In genomic region chr5:154330097-154330667, GRCh38 we compare ENCODE assay signal across 24 cellular contexts.
DNase-seq lines count a peak whose midpoint lies in the region; ATAC-seq, FAIRE-seq and TF ChIP-seq lines count a peak whose summit lies in the region.
"Had no signal": no experiment of that assay in that cellular context is flagged by ENCODE, and none has a peak within 500 bp of the region (broad histone marks: within the 10 kb centered on the region; RNA-seq: fewer than 3 reads in every experiment).

No MANE protein-coding gene starts in this region.

- H2BK120ac ChIP-seq in trophoblast cell (ENCODE audit: insufficient read depth, low read length, poor library complexity): no peak overlapping the region

- no peak overlapping the region for H4K91ac ChIP-seq in trophoblast cell (ENCODE audit: low read depth, low read length)

- no peak overlapping the region for H2AFZ ChIP-seq in HepG2 (ENCODE audit: low read length)
- H2AFZ ChIP-seq in K562 (ENCODE audit: low read depth, low read length): no peak overlapping the region
- H2AFZ ChIP-seq in trophoblast cell (ENCODE audit: insufficient read depth, low read length, poor library complexity): no peak overlapping the region
- H2AFZ ChIP-seq: GM23248 had no signal

- H3K14ac ChIP-seq in trophoblast cell (ENCODE audit: low read length): no peak overlapping the region

- H3K4me1 ChIP-seq in HepG2 (ENCODE audit: insufficient read depth, low read length) (peaks cover 10% of the 10 kb centered on the region; the same call in 1 of the 2 replicates), right lobe of liver (peaks cover 0 to 4% (median 0%) of the 10 kb centered on the region in 4 donors), K562 (replicated peaks in 1 of 2; ENCODE audit: control insufficient read depth in 2 of 2, insufficient read depth in 2 of 2, low read length in 2 of 2) (peaks cover 0 to 6% of the 10 kb centered on the region in 2 experiments; a peak in 2 of 5 replicates), trophoblast cell (ENCODE audit: control insufficient read depth in 1 of 2, insufficient read depth in 2 of 2, low read length in 2 of 2) (no peaks in the 10 kb centered on the region), colonic mucosa (no peaks in the 10 kb centered on the region)
- H3K4me1 ChIP-seq: A549; BE2C; BLaER1 treated with 17β-estradiol and CSF1 and Interleukin-3, amounts not matched to agents 10 nM and 100 nM had no signal

- no peak overlapping the region for H3K23ac ChIP-seq in trophoblast cell (ENCODE audit: low read length)

- H2BK5ac ChIP-seq in trophoblast cell (ENCODE audit: low read depth, low read length, poor library complexity): no peak overlapping the region

- no peak overlapping the region for H4K8ac ChIP-seq in trophoblast cell (ENCODE audit: low read depth, low read length)

- no peak for TF ChIP-seq POLR2A in HepG2 (IDR thresholded peaks at IDR 0.05; ENCODE audit: insufficient read depth in 1 of 2, low read depth in 2 of 2, low read length in 2 of 2)
- no peak for TF ChIP-seq POLR2A in right lobe of liver (IDR thresholded peaks at IDR 0.05)
- TF ChIP-seq POLR2A in K562 (conservative IDR thresholded peaks at IDR 0.05): no peak

- no peak overlapping the region for H4K12ac ChIP-seq in trophoblast cell (ENCODE audit: low read depth, low read length)

- H3K4ac ChIP-seq in trophoblast cell (ENCODE audit: low read depth, low read length): no peak overlapping the region

- no peaks in the 10 kb centered on the region for H3K27me3 ChIP-seq in HepG2 (ENCODE audit: control insufficient read depth in 1 of 2, insufficient read depth in 2 of 2, low read length in 2 of 2)
- no peaks in the 10 kb centered on the region for H3K27me3 ChIP-seq in right lobe of liver
- H3K27me3 ChIP-seq in K562 (ENCODE audit: control insufficient read depth in 2 of 2, insufficient read depth in 2 of 2, low read length in 2 of 2): no peaks in the 10 kb centered on the region
- no peaks in the 10 kb centered on the region for H3K27me3 ChIP-seq in trophoblast cell (ENCODE audit: insufficient read depth, low read length)
- H3K27me3 ChIP-seq in colonic mucosa: no peaks in the 10 kb centered on the region
- H3K27me3 ChIP-seq: BE2C; BLaER1 treated with 17β-estradiol and CSF1 and Interleukin-3, amounts not matched to agents 10 nM and 100 nM had no signal

- DNase-seq in HepG2 (ENCODE audit: low spot score) (no peak), right lobe of liver (no peak), K562 (ENCODE audit: extremely low read depth in 1 of 4, low spot score in 3 of 4) (no peak), trophoblast cell (peak; percentile 24 to 67), colonic mucosa (no peak), NCI-H1436 (lab: John Stamatoyannopoulos, UW) (no peak)
- DNase-seq: 8988T; ACHN; AML-193; BE2C; Calu3; CD4-positive, alpha-beta memory T cell; COR-L47; DMS153; DND-41; GDM1; GM23248; H7; HCEC 1CT had no signal

- H3K79me1 ChIP-seq in trophoblast cell (ENCODE audit: low read length): no peaks in the 10 kb centered on the region

- FAIRE-seq in HepG2 (lab: Jason Lieb, UNC) (no peak), K562 (lab: Jason Lieb, UNC) (no peak)
- FAIRE-seq: A549, GM12878, GM19239, H1 had no signal

- BruUV-seq in HepG2 (replicated peaks; lab: Mats Ljungman, UMichigan) (no TSS peak), K562 (replicated peaks; lab: Mats Ljungman, UMichigan) (no TSS peak)

- TF ChIP-seq EP300 in HepG2 (IDR thresholded peaks at IDR 0.05; ENCODE audit: low read depth in 2 of 2, low read length in 2 of 2) (no peak), HepG2 (CRISPR knock-in tag; IDR thresholded peaks at IDR 0.05; ENCODE audit: borderline replicate concordance) (no peak), K562 (IDR thresholded peaks at IDR 0.05; ENCODE audit: low read length) (no peak)

- H3K18ac ChIP-seq in trophoblast cell (ENCODE audit: low read length): peak overlapping the region; percentile 39

- in situ Hi-C loops in HepG2 (cut with HindIII; ENCODE audit: extremely low pct_ligation_motif_present, low pct_unique_long_range_greater_than_20kb) (no loop called here), K562 (cut with MboI) (no loop called here)

- no peaks in the 10 kb centered on the region; a peak in 1 of 5 replicates for H3K36me3 ChIP-seq in HepG2 (replicated peaks in 1 of 2; ENCODE audit: control insufficient read depth in 1 of 2, insufficient read depth in 2 of 2, low read length in 2 of 2)
- no peaks in the 10 kb centered on the region for H3K36me3 ChIP-seq in right lobe of liver
- H3K36me3 ChIP-seq in K562 (ENCODE audit: control insufficient read depth, insufficient read depth, low read length): peaks cover 10% of the 10 kb centered on the region; the same call in 2 of the 3 replicates
- peaks cover 18 to 43% of the 10 kb centered on the region in 2 experiments for H3K36me3 ChIP-seq in trophoblast cell (ENCODE audit: control insufficient read depth in 1 of 2, insufficient read depth in 2 of 2, low read length in 2 of 2)
- no peaks in the 10 kb centered on the region for H3K36me3 ChIP-seq in colonic mucosa
- H3K36me3 ChIP-seq: BE2C had no signal

- intact Hi-C loops in HepG2 (cut with micrococcal nuclease; ENCODE audit: unreplicated experiment) (loop anchor here (10.0 kb wide), 1 partner anchor 75 kb away; no protein-coding TSS in a partner anchor), right lobe of liver (cut with DNase I) (no loop called here), K562 (cut with micrococcal nuclease) (no loop called here), colonic mucosa (cut with DNase I) (no loop called here)

- POLR2A ChIA-PET in HepG2 (lab: Yijun Ruan, JAX) (no interaction called here), K562 (lab: Yijun Ruan, JAX) (interaction anchor here (0.6 to 0.9 kb wide), 2 partner anchors 44 to 528 kb away, joined by 3 read pairs; partner anchors contain the start of gene CNOT8)

- WGBS in HepG2 (ENCODE audit: low lambda C conversion rate): 100% methylated on average over 3 of the region's 3 CpGs
- 96% methylated on average over 2 of the region's 3 CpGs for WGBS in right lobe of liver (ENCODE audit: insufficient coverage, low coverage, low lambda C conversion rate, missing lambda C conversion rate)
- 80% methylated on average over 3 of the region's 3 CpGs for WGBS in K562 (ENCODE audit: insufficient coverage, low coverage, missing lambda C conversion rate)
- no CpG with 5 or more reads among the region's 3 CpGs for WGBS in trophoblast cell (ENCODE audit: extremely low coverage, insufficient coverage, insufficient read length)

- H3K27ac ChIP-seq in HepG2 (ENCODE audit: extremely low read length, insufficient read depth, low read length) (no peak overlapping the region), right lobe of liver (no peak overlapping the region), K562 (ENCODE audit: extremely low read depth, low read depth, low read length) (no peak overlapping the region), trophoblast cell (ENCODE audit: low read depth, low read length) (no peak overlapping the region), colonic mucosa (no peak overlapping the region)
- H3K27ac ChIP-seq: A549; BLaER1 treated with 17β-estradiol and CSF1 and Interleukin-3, amounts not matched to agents 10 nM and 100 nM; GM23248 had no signal

- no peak overlapping the region for H2AK5ac ChIP-seq in trophoblast cell (ENCODE audit: low read length)

- H3K4me3 ChIP-seq in HepG2 (replicated peaks in 1 of 3; ENCODE audit: insufficient read depth in 1 of 3, low read depth in 2 of 3, low read length in 3 of 3) (no peak overlapping the region), right lobe of liver (no peak overlapping the region), K562 (no peak overlapping the region), trophoblast cell (ENCODE audit: low read depth, low read length) (no peak overlapping the region), colonic mucosa (no peak overlapping the region)
- H3K4me3 ChIP-seq: A549; BLaER1 treated with 17β-estradiol and CSF1 and Interleukin-3, amounts not matched to agents 10 nM and 100 nM; GM12878; GM23248 had no signal

- TF ChIP-seq RAD21 in HepG2 (CRISPR knock-in tag; IDR thresholded peaks at IDR 0.05) (no peak), K562 (CRISPR knock-in tag; conservative IDR thresholded peaks at IDR 0.05 in 1 of 2, IDR thresholded peaks at IDR 0.05 in 1 of 2) (no peak)

- TF ChIP-seq CTCF in HepG2 (CRISPR knock-in tag; IDR thresholded peaks at IDR 0.05): no peak
- TF ChIP-seq CTCF in right lobe of liver (IDR thresholded peaks at IDR 0.05): no peak
- no peak for TF ChIP-seq CTCF in K562 (IDR thresholded peaks at IDR 0.05 in 2 of 3, conservative IDR thresholded peaks at IDR 0.05 in 1 of 3; ENCODE audit: insufficient read depth in 2 of 3, low read depth in 1 of 3, low read length in 3 of 3)
- TF ChIP-seq CTCF in colonic mucosa (IDR thresholded peaks at IDR 0.05): no peak

- H4K20me1 ChIP-seq in HepG2 (ENCODE audit: insufficient read depth, low read length): no peaks in the 10 kb centered on the region
- no peaks in the 10 kb centered on the region for H4K20me1 ChIP-seq in K562 (replicated peaks; ENCODE audit: control insufficient read depth, insufficient read depth, low read length)

- CTCF ChIA-PET in HepG2 (lab: Yijun Ruan, JAX; ENCODE audit: low intra/inter-chr PET ratio, low total read pairs): no interaction called here
- CTCF ChIA-PET in K562 (lab: Yijun Ruan, JAX; ENCODE audit: low intra/inter-chr PET ratio): no interaction called here

- H3K9ac ChIP-seq in HepG2 (ENCODE audit: insufficient read depth, low read depth, low read length) (no peak overlapping the region), K562 (ENCODE audit: insufficient read depth in 1 of 2, low read depth in 2 of 2, low read length in 2 of 2) (no peak overlapping the region), trophoblast cell (ENCODE audit: low read length) (no peak overlapping the region), colonic mucosa (ENCODE audit: low read depth in 2 of 2, low read length in 2 of 2) (no peak overlapping the region)
- H3K9ac ChIP-seq: BLaER1 treated with 17β-estradiol and CSF1 and Interleukin-3, amounts not matched to agents 10 nM and 100 nM; GM23248 had no signal

- no peak overlapping the region for H2BK12ac ChIP-seq in trophoblast cell (ENCODE audit: low read length)

- H3K79me2 ChIP-seq in HepG2 (ENCODE audit: insufficient read depth, low read length) (no peaks in the 10 kb centered on the region), K562 (ENCODE audit: control insufficient read depth, insufficient read depth, low read length) (no peaks in the 10 kb centered on the region), trophoblast cell (ENCODE audit: control insufficient read depth, insufficient read depth, low read length, poor library complexity) (no peaks in the 10 kb centered on the region)

- H3K4me2 ChIP-seq in HepG2 (ENCODE audit: low read depth, low read length) (no peak overlapping the region), K562 (ENCODE audit: insufficient read depth, low read length) (no peak overlapping the region), trophoblast cell (ENCODE audit: low read length) (no peak overlapping the region)
- H3K4me2 ChIP-seq: A549; BLaER1 treated with 17β-estradiol and CSF1 and Interleukin-3, amounts not matched to agents 10 nM and 100 nM had no signal

- H3K9me3 ChIP-seq in HepG2 (ENCODE audit: low read length) (no peaks in the 10 kb centered on the region), right lobe of liver (no peaks in the 10 kb centered on the region), K562 (replicated peaks; ENCODE audit: control insufficient read depth, insufficient read depth, low read depth, low read length) (no peaks in the 10 kb centered on the region), trophoblast cell (ENCODE audit: insufficient read depth, low read depth, low read length) (no peaks in the 10 kb centered on the region), colonic mucosa (no peaks in the 10 kb centered on the region)
- H3K9me3 ChIP-seq: A549; BE2C; BLaER1 treated with 17β-estradiol and CSF1 and Interleukin-3, amounts not matched to agents 10 nM and 100 nM had no signal

- no peaks in the 10 kb centered on the region for H3K9me1 ChIP-seq in K562 (ENCODE audit: control insufficient read depth, insufficient read depth, low read length)

- ATAC-seq in HepG2 (no peak), right lobe of liver (no peak), K562 (no peak)
- ATAC-seq: GM12878 had no signal

Comparison
In these comparisons a context has a peak if more than half of its experiments do, and no peak if none do; other contexts are left out.
1. DNase-seq: peak in trophoblast cell (2 of 2); none in HepG2 (single experiment), right lobe of liver (0 of 3), K562 (0 of 4), colonic mucosa (single experiment) and NCI-H1436 (single experiment).
2. Of the 241 proteins assayed by ChIP-seq in both HepG2 and K562: peak only in HepG2: none; only in K562: CHD4 and ZFP36; in both: none; in neither: 238; mixed calls (peak in some experiments, not most) for 1.